1 cellular context compared by ENCODE assay signal in the genomic region with DNA sequence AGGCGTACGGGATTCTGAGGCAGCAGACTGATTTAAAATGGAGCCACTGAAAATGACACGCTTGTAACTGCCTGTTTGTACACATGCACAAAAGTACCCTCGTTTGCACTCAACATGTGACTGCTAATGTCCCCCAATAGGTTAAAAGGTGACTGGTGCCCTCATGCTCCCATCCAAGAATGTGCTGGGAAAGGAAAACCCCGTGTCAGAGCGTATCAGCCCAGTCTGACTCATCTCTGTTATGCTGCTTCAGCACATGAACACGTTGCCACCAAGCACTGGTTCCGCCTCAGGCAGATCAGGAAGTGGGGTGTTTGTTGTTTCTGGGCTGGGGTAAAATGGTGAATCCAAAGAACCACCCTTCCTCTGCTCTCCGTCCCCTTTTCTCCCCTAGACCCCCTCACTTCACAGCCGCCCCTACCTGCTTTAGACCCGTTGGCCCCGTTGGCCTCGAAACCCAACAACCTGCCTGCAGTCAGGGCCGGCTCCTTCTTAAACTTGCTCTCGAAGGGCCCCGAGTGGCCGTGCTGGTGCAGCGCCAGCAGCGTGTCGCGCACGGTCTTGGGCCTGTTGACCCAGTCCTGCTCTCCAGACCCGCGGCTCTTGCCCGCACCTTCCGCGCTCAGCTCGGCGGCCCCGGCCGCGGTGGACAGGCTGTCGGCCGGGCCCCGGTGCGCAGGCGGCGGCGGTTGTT.
TF ChIP-seq lines count a peak whose summit lies in the region.

No MANE protein-coding gene starts in this region.

TF ChIP-seq in HepG2, 621 proteins besides CTCF, POLR2A, EP300 and RAD21 (continued from another document and continues in another):
- TF ChIP-seq, protein P1, sequence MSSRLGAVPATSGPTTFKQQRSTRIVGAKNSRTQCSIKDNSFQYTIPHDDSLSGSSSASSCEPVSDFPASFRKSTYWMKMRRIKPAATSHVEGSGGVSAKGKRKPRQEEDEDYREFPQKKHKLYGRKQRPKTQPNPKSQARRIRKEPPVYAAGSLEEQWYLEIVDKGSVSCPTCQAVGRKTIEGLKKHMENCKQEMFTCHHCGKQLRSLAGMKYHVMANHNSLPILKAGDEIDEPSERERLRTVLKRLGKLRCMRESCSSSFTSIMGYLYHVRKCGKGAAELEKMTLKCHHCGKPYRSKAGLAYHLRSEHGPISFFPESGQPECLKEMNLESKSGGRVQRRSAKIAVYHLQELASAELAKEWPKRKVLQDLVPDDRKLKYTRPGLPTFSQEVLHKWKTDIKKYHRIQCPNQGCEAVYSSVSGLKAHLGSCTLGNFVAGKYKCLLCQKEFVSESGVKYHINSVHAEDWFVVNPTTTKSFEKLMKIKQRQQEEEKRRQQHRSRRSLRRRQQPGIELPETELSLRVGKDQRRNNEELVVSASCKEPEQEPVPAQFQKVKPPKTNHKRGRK (CRISPR knock-in tag; IDR thresholded peaks at IDR 0.05) = no peak
- TF ChIP-seq ZNF10 (CRISPR knock-in tag; IDR thresholded peaks at IDR 0.05; ENCODE audit: borderline replicate concordance, low read depth) (peak; percentile 82; the same call in 1 of the 2 replicates), GATAD1 (CRISPR knock-in tag; IDR thresholded peaks at IDR 0.05) (0 out of 2 replicates have a peak, but pooled peaks have one; percentile 26), ZFAT (CRISPR knock-in tag; conservative IDR thresholded peaks at IDR 0.05) (no peak), FIP1L1 (IDR thresholded peaks at IDR 0.05; ENCODE audit: borderline replicate concordance, insufficient read depth, low read depth, low read length) (0 out of 2 replicates have a peak, but pooled peaks have one; percentile 6), FOXO4 (CRISPR knock-in tag; conservative IDR thresholded peaks at IDR 0.05) (0 out of 2 replicates have a peak, but pooled peaks have one; percentile 40), SRF (IDR thresholded peaks at IDR 0.05; ENCODE audit: low read depth, low read length) (no peak), ZSCAN21 (CRISPR knock-in tag; IDR thresholded peaks at IDR 0.05; ENCODE audit: borderline replicate concordance) (no peak), SRSF1 (optimal IDR thresholded peaks at IDR 0.05; ENCODE audit: low read depth, low read length) (no peak), IKZF4 (CRISPR knock-in tag; IDR thresholded peaks at IDR 0.05; ENCODE audit: borderline replicate concordance, low read depth, not compliant biosample characterization) (no peak), SIX4 (CRISPR knock-in tag; IDR thresholded peaks at IDR 0.05) (no peak), PPARG (CRISPR knock-in tag; conservative IDR thresholded peaks at IDR 0.05) (0 out of 2 replicates have a peak, but pooled peaks have one; percentile 21), FOXJ3 (CRISPR knock-in tag; IDR thresholded peaks at IDR 0.05; ENCODE audit: borderline replicate concordance) (no peak), ZNF18 (CRISPR knock-in tag; IDR thresholded peaks at IDR 0.05; ENCODE audit: insufficient replicate concordance) (peak; percentile 39), HMGA1 (CRISPR knock-in tag; conservative IDR thresholded peaks at IDR 0.05) (no peak), MEIS2 (CRISPR knock-in tag; IDR thresholded peaks at IDR 0.05) (peak; percentile 72; the same call in 1 of the 2 replicates), ELF4 (CRISPR knock-in tag; IDR thresholded peaks at IDR 0.05; ENCODE audit: borderline replicate concordance) (no peak), FOXM1 (CRISPR knock-in tag; IDR thresholded peaks at IDR 0.05) (no peak), MAFF (IDR thresholded peaks at IDR 0.05; ENCODE audit: low read depth, low read length) (peak; percentile 97), PLRG1 (conservative IDR thresholded peaks at IDR 0.05) (no peak), ZNF17 (CRISPR knock-in tag; IDR thresholded peaks at IDR 0.05) (no peak), ZNF501 (CRISPR knock-in tag; IDR thresholded peaks at IDR 0.05) (no peak), ZSCAN12 (CRISPR knock-in tag; IDR thresholded peaks at IDR 0.05) (no peak), SETDB1 (CRISPR knock-in tag; IDR thresholded peaks at IDR 0.05; ENCODE audit: borderline replicate concordance) (no peak), ARHGAP35 (CRISPR knock-in tag; IDR thresholded peaks at IDR 0.05; ENCODE audit: borderline replicate concordance) (no peak), BRCA1 (CRISPR knock-in tag; IDR thresholded peaks at IDR 0.05) (peak; percentile 71; the same call in 1 of the 2 replicates), ZMAT3 (CRISPR knock-in tag; conservative IDR thresholded peaks at IDR 0.05) (peak; percentile 84), ZNF446 (CRISPR knock-in tag; IDR thresholded peaks at IDR 0.05) (peak; percentile 81; the same call in 1 of the 2 replicates), KLF6 (CRISPR knock-in tag; IDR thresholded peaks at IDR 0.05) (no peak), REPIN1 (CRISPR knock-in tag; IDR thresholded peaks at IDR 0.05; ENCODE audit: borderline replicate concordance, low read depth) (no peak), ZNF879 (CRISPR knock-in tag; IDR thresholded peaks at IDR 0.05) (0 out of 2 replicates have a peak, but pooled peaks have one; percentile 58), ZNF777 (CRISPR knock-in tag; IDR thresholded peaks at IDR 0.05) (no peak), TCF12 (IDR thresholded peaks at IDR 0.05) (no peak), TCF12 (CRISPR knock-in tag; IDR thresholded peaks at IDR 0.05) (peak; percentile 34; the same call in 1 of the 2 replicates), SKI (IDR thresholded peaks at IDR 0.05; ENCODE audit: partially characterized antibody) (peak; percentile 52), ZNF614 (CRISPR knock-in tag; IDR thresholded peaks at IDR 0.05; ENCODE audit: borderline replicate concordance) (no peak), ZNF468 (CRISPR knock-in tag; IDR thresholded peaks at IDR 0.05) (no peak), HMGXB3 (CRISPR knock-in tag; IDR thresholded peaks at IDR 0.05; ENCODE audit: borderline replicate concordance) (no peak)
- TF ChIP-seq, protein P2, sequence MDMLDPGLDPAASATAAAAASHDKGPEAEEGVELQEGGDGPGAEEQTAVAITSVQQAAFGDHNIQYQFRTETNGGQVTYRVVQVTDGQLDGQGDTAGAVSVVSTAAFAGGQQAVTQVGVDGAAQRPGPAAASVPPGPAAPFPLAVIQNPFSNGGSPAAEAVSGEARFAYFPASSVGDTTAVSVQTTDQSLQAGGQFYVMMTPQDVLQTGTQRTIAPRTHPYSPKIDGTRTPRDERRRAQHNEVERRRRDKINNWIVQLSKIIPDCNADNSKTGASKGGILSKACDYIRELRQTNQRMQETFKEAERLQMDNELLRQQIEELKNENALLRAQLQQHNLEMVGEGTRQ (IDR thresholded peaks at IDR 0.05; ENCODE audit: low read depth, low read length) = peak; percentile 60
- TF ChIP-seq, protein P2 (CRISPR knock-in tag; IDR thresholded peaks at IDR 0.05; ENCODE audit: borderline replicate concordance) = no peak; the same call in 1 of the 2 replicates
- TF ChIP-seq, protein P3, sequence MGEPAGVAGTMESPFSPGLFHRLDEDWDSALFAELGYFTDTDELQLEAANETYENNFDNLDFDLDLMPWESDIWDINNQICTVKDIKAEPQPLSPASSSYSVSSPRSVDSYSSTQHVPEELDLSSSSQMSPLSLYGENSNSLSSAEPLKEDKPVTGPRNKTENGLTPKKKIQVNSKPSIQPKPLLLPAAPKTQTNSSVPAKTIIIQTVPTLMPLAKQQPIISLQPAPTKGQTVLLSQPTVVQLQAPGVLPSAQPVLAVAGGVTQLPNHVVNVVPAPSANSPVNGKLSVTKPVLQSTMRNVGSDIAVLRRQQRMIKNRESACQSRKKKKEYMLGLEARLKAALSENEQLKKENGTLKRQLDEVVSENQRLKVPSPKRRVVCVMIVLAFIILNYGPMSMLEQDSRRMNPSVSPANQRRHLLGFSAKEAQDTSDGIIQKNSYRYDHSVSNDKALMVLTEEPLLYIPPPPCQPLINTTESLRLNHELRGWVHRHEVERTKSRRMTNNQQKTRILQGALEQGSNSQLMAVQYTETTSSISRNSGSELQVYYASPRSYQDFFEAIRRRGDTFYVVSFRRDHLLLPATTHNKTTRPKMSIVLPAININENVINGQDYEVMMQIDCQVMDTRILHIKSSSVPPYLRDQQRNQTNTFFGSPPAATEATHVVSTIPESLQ (CRISPR knock-in tag; conservative IDR thresholded peaks at IDR 0.05) = no peak
- TF ChIP-seq, protein P4, sequence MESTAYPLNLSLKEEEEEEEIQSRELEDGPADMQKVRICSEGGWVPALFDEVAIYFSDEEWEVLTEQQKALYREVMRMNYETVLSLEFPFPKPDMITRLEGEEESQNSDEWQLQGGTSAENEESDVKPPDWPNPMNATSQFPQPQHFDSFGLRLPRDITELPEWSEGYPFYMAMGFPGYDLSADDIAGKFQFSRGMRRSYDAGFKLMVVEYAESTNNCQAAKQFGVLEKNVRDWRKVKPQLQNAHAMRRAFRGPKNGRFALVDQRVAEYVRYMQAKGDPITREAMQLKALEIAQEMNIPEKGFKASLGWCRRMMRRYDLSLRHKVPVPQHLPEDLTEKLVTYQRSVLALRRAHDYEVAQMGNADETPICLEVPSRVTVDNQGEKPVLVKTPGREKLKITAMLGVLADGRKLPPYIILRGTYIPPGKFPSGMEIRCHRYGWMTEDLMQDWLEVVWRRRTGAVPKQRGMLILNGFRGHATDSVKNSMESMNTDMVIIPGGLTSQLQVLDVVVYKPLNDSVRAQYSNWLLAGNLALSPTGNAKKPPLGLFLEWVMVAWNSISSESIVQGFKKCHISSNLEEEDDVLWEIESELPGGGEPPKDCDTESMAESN (CRISPR knock-in tag; conservative IDR thresholded peaks at IDR 0.05) = peak; percentile 50; the same call in 1 of the 2 replicates
- TF ChIP-seq, protein P5, sequence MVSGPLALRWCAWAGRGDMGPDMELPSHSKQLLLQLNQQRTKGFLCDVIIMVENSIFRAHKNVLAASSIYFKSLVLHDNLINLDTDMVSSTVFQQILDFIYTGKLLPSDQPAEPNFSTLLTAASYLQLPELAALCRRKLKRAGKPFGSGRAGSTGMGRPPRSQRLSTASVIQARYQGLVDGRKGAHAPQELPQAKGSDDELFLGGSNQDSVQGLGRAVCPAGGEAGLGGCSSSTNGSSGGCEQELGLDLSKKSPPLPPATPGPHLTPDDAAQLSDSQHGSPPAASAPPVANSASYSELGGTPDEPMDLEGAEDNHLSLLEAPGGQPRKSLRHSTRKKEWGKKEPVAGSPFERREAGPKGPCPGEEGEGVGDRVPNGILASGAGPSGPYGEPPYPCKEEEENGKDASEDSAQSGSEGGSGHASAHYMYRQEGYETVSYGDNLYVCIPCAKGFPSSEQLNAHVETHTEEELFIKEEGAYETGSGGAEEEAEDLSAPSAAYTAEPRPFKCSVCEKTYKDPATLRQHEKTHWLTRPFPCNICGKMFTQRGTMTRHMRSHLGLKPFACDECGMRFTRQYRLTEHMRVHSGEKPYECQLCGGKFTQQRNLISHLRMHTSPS (CRISPR knock-in tag; IDR thresholded peaks at IDR 0.05; ENCODE audit: low read depth) = no peak
- TF ChIP-seq, protein P6, sequence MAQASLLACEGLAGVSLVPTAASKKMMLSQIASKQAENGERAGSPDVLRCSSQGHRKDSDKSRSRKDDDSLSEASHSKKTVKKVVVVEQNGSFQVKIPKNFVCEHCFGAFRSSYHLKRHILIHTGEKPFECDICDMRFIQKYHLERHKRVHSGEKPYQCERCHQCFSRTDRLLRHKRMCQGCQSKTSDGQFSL (CRISPR knock-in tag; IDR thresholded peaks at IDR 0.05) = no peak
